15 cellular contexts compared by ENCODE assay signal in the genomic region with DNA sequence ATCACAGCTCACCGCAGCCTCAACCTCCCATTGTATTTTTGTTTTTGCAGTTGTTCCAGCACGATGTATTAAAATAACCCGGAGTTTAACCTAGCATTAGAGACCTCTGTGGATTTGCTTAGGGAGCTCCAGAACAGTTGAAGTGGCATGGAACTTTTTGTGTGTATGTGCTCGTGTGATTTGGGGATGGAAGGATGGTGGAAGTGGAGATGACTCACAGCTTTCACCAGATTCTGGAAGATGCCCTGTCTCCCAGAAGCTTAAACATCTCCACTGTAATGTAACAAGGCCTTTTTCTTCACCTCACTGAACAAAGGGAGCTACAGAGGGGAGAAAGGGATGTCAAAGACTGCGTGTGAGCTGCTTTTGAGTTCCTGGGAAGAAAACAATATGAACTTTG.
DNase-seq lines count a peak whose midpoint lies in the region; ATAC-seq and TF ChIP-seq lines count a peak whose summit lies in the region.
"Had no signal": no experiment of that assay in that cellular context is flagged by ENCODE, and none has a peak within 500 bp of the region (broad histone marks: within the 10 kb centered on the region; RNA-seq: fewer than 3 reads in every experiment).

No MANE protein-coding gene starts in this region.

- no peaks in the 10 kb centered on the region for H3K36me3 ChIP-seq in IMR-90 (ENCODE audit: control insufficient read depth, insufficient read depth, low read length)
- H3K36me3 ChIP-seq in esophagus muscularis mucosa, result no peaks in the 10 kb centered on the region
- H3K36me3 ChIP-seq in muscle layer of colon (ENCODE audit: insufficient read depth, low read length), result no peaks in the 10 kb centered on the region
- H3K36me3 ChIP-seq in thoracic aorta, result no peaks in the 10 kb centered on the region
- no peaks in the 10 kb centered on the region for H3K36me3 ChIP-seq in Karpas-422 (ENCODE audit: insufficient read depth, low read length)

- H3K14ac ChIP-seq in IMR-90 (replicated peaks; ENCODE audit: low read depth, low read length), result 0 out of 2 replicates have a peak overlapping the region, but pooled peaks have one; percentile 12

- TF ChIP-seq POLR2A in IMR-90 (IDR thresholded peaks at IDR 0.05; ENCODE audit: low read depth, low read length), result no peak
- no peak for TF ChIP-seq POLR2A in esophagus muscularis mucosa (IDR thresholded peaks at IDR 0.05; ENCODE audit: low read depth)

- H3K9me3 ChIP-seq in IMR-90 (ENCODE audit: control insufficient read depth, insufficient read depth, low read length) (peaks cover 7% of the 10 kb centered on the region), esophagus muscularis mucosa (peaks cover 6 to 15% (median 14%) of the 10 kb centered on the region in 4 donors), muscle layer of colon (ENCODE audit: low read length) (no peaks in the 10 kb centered on the region), thoracic aorta (peaks cover 13% of the 10 kb centered on the region), Karpas-422 (ENCODE audit: low read length) (no peaks in the 10 kb centered on the region)

- no peaks in the 10 kb centered on the region for H3K79me2 ChIP-seq in Karpas-422 (ENCODE audit: low read length)

- ATAC-seq in IMR-90 (ENCODE audit: low read depth) (no peak), thoracic aorta (ENCODE audit: insufficient number of reproducible peaks, low FRiP score, low read depth) (no peak), GM21528 (IDR thresholded peaks at IDR 0.05; ENCODE audit: low FRiP score, unreplicated experiment) (no peak), esophagus mucosa (no peak), GM19324 (IDR thresholded peaks at IDR 0.05; ENCODE audit: low FRiP score, unreplicated experiment) (no peak)
- ATAC-seq: left lobe of liver, WTC11 had no signal

- H3K9me1 ChIP-seq in IMR-90 (ENCODE audit: insufficient read depth, low read length), result peaks cover 11% of the 10 kb centered on the region

- DNase-seq in IMR-90, result peak; percentile 49
- DNase-seq in esophagus muscularis mucosa (ENCODE audit: extremely low spot score), result peak; percentile 75
- DNase-seq in thoracic aorta (ENCODE audit: low spot score), result no peak
- no peak for DNase-seq in Karpas-422
- DNase-seq: CD4-positive, alpha-beta memory T cell; HCEC 1CT; NCI-H2029; stimulated activated CD4-positive, alpha-beta T cell treated with anti-CD3 and anti-CD28 coated beads, Interleukin-1b, Interleukin-23, amount 100 ng/mL, for 48 hours had no signal

- POLR2A ChIA-PET in IMR-90 (lab: Charles Lee; ENCODE audit: unreplicated experiment), result no interaction called here

- H2BK120ac ChIP-seq in IMR-90 (ENCODE audit: low read depth, low read length), result peak overlapping the region; percentile 28; the same call in 1 of the 2 replicates

- TF ChIP-seq RAD21 in IMR-90 (IDR thresholded peaks at IDR 0.05; ENCODE audit: low read length), result no peak

- peak overlapping the region; percentile 77; the same call in 1 of the 2 replicates for H2BK20ac ChIP-seq in IMR-90 (ENCODE audit: low read depth, low read length)

- TF ChIP-seq EP300 in esophagus muscularis mucosa (IDR thresholded peaks at IDR 0.05), result no peak

- CTCF ChIA-PET in IMR-90 (lab: Yijun Ruan, JAX), result interaction anchor here (0.5 to 1.5 kb wide), 3 partner anchors 174 to 240 kb away, joined by 3 to 8 read pairs (median 3); no protein-coding TSS in a partner anchor

- H3K4me2 ChIP-seq in IMR-90 (ENCODE audit: low read depth, low read length), result no peak overlapping the region
- H3K4me2 ChIP-seq in Karpas-422 (ENCODE audit: low read depth, low read length, poor library complexity, severe bottlenecking), result no peak overlapping the region

- H3K4me1 ChIP-seq in IMR-90 (ENCODE audit: control insufficient read depth, insufficient read depth, low read length) (peaks cover 24% of the 10 kb centered on the region), esophagus muscularis mucosa (peaks cover 42 to 81% (median 73%) of the 10 kb centered on the region in 4 donors), muscle layer of colon (ENCODE audit: insufficient read depth, low read length) (peaks cover 79% of the 10 kb centered on the region), thoracic aorta (ENCODE audit: control insufficient read depth in 1 of 2, low read depth in 2 of 2) (peaks cover 34 to 64% of the 10 kb centered on the region in 2 donors), Karpas-422 (ENCODE audit: low read length) (no peaks in the 10 kb centered on the region)

- H3K9me2 ChIP-seq in Karpas-422 (replicated peaks; ENCODE audit: insufficient read depth, low read length), result no peaks in the 10 kb centered on the region

- H4K8ac ChIP-seq in IMR-90 (ENCODE audit: low read depth in 2 of 2, low read length in 2 of 2), result peak overlapping the region; percentile 42 to 59; a peak in 3 of 4 replicates

- no peak overlapping the region for H3K9ac ChIP-seq in IMR-90 (ENCODE audit: low read depth, low read length)
- no peak overlapping the region for H3K9ac ChIP-seq in muscle layer of colon (ENCODE audit: low read length)
- H3K9ac ChIP-seq in Karpas-422 (ENCODE audit: low read length), result no peak overlapping the region

- H3K23ac ChIP-seq in IMR-90 (ENCODE audit: low read depth, low read length), result no peak overlapping the region

- peak overlapping the region; percentile 45 for H4K5ac ChIP-seq in IMR-90 (ENCODE audit: low read depth, low read length)

- H4K20me1 ChIP-seq in IMR-90 (ENCODE audit: insufficient read depth, low read length) (no peaks in the 10 kb centered on the region), Karpas-422 (ENCODE audit: insufficient read depth, low read depth, low read length) (no peaks in the 10 kb centered on the region)

- no peak overlapping the region for H3K56ac ChIP-seq in IMR-90 (ENCODE audit: extremely low read depth, insufficient read depth, low read length)

- peak overlapping the region; percentile 18; the same call in 1 of the 2 replicates for H3K4ac ChIP-seq in IMR-90 (ENCODE audit: low read depth, low read length)

- intact Hi-C loops in IMR-90 (cut with micrococcal nuclease), result loop anchor here (5.0 kb wide), 2 partner anchors 98 to 153 kb away; no protein-coding TSS in a partner anchor
- intact Hi-C loops in esophagus muscularis mucosa (cut with DNase I), result no loop called here

- H3K27ac ChIP-seq in IMR-90 (ENCODE audit: insufficient read depth, low read length) (peak overlapping the region; percentile 5; the same call in 1 of the 2 replicates), esophagus muscularis mucosa (replicated peaks in 1 of 4) (peak overlapping the region; percentile 84 to 89 (median 87)), muscle layer of colon (ENCODE audit: low read depth, low read length) (peak overlapping the region; percentile 76), thoracic aorta (peak overlapping the region; percentile 92 to 96), Karpas-422 (ENCODE audit: low read length) (no peak overlapping the region)
- H3K27ac ChIP-seq: HL-60 had no signal

- H2BK15ac ChIP-seq in IMR-90 (ENCODE audit: low read depth, low read length), result peak overlapping the region; percentile 62; the same call in 2 of the 3 replicates

- H2AFZ ChIP-seq in IMR-90 (replicated peaks; ENCODE audit: low read length, poor library complexity), result no peak overlapping the region
- no peak overlapping the region for H2AFZ ChIP-seq in Karpas-422 (ENCODE audit: low read length)

- WGBS in IMR-90 (ENCODE audit: extremely low coverage in 2 of 2, insufficient read length in 1 of 2), 2 experiments, result no CpG with 5 or more reads among the region's 5 CpGs
- WGBS in esophagus muscularis mucosa, result 88% methylated on average over 5 of the region's 5 CpGs

- TF ChIP-seq CTCF in IMR-90 (conservative IDR thresholded peaks at IDR 0.05; ENCODE audit: low read depth, low read length) (no peak), esophagus muscularis mucosa (IDR thresholded peaks at IDR 0.05) (no peak), thoracic aorta (IDR thresholded peaks at IDR 0.05) (no peak)

- H2AK9ac ChIP-seq in IMR-90 (replicated peaks; ENCODE audit: low read depth, low read length, poor library complexity), result no peak overlapping the region

- BruUV-seq in IMR-90 (replicated peaks; lab: Mats Ljungman, UMichigan), result no TSS peak

- peak overlapping the region; percentile 5; the same call in 1 of the 2 replicates for H2AK5ac ChIP-seq in IMR-90 (ENCODE audit: low read depth, low read length)

- dilution Hi-C loops in IMR-90 (cut with HindIII; ENCODE audit: low sequenced_read_pairs, unreplicated experiment), result no loop called here

- H4K91ac ChIP-seq in IMR-90 (ENCODE audit: insufficient read depth, low read depth, low read length), result peak overlapping the region; percentile 38; the same call in 1 of the 2 replicates

- H2BK5ac ChIP-seq in IMR-90 (ENCODE audit: low read depth, low read length, poor library complexity, severe bottlenecking), result no peak overlapping the region

- H3K79me1 ChIP-seq in IMR-90 (ENCODE audit: low read depth in 1 of 2, low read length in 2 of 2), result no peaks in the 10 kb centered on the region

- H3K18ac ChIP-seq in IMR-90 (ENCODE audit: low read depth, low read length), result peak overlapping the region; percentile 66; the same call in 1 of the 2 replicates

- H3K27me3 ChIP-seq in IMR-90 (ENCODE audit: control insufficient read depth, insufficient read depth, low read length), result no peaks in the 10 kb centered on the region
- H3K27me3 ChIP-seq in esophagus muscularis mucosa, result no peaks in the 10 kb centered on the region
- no peaks in the 10 kb centered on the region for H3K27me3 ChIP-seq in muscle layer of colon (ENCODE audit: control insufficient read depth in 1 of 2, insufficient read depth in 2 of 2, low read length in 2 of 2)
- H3K27me3 ChIP-seq in thoracic aorta (replicated peaks; ENCODE audit: insufficient read depth), result no peaks in the 10 kb centered on the region
- no peaks in the 10 kb centered on the region for H3K27me3 ChIP-seq in Karpas-422 (ENCODE audit: low read length)

- H3K4me3 ChIP-seq in IMR-90 (ENCODE audit: insufficient read depth, low read depth, low read length) (no peak overlapping the region), esophagus muscularis mucosa (no peak overlapping the region), muscle layer of colon (ENCODE audit: low read depth in 1 of 2, low read length in 2 of 2) (no peak overlapping the region), thoracic aorta (no peak overlapping the region), Karpas-422 (ENCODE audit: low read length) (no peak overlapping the region)

- in situ Hi-C loops in IMR-90 (cut with MboI; ENCODE audit: low sequenced_read_pairs), result no loop called here

TF ChIP-seq in IMR-90, 13 proteins besides CTCF, POLR2A, EP300 and RAD21 (continues in another document):
- TF ChIP-seq CHD1 (IDR thresholded peaks at IDR 0.05; ENCODE audit: low read depth, low read length) (no peak), RFX5 (IDR thresholded peaks at IDR 0.05; ENCODE audit: low read depth, low read length) (no peak), USF2 (IDR thresholded peaks at IDR 0.05; ENCODE audit: low read depth, low read length) (no peak)

Comparison
In these comparisons a context has a peak if more than half of its experiments do, and no peak if none do; other contexts are left out.
1. DNase-seq: peak in IMR-90 (single experiment) and esophagus muscularis mucosa (single experiment); none in thoracic aorta (single experiment) and Karpas-422 (single experiment).